ENCODE assay signal across 8 cellular contexts in genomic region chrX:42273387-42273786, GRCh38.
"Had no signal": no experiment of that assay in that cellular context is flagged by ENCODE, and none has a peak within 500 bp of the region (broad histone marks: within the 10 kb centered on the region; RNA-seq: fewer than 3 reads in every experiment).

No MANE protein-coding gene starts in this region.

- FAIRE-seq: HTR-8/SVneo, K562 had no signal

- H3K4me1 ChIP-seq: HAP-1 had no signal

- H3K27ac ChIP-seq: GM23248 had no signal

- H3K27ac Mint-ChIP-seq: HFFc6 had no signal

- H3K36me3 ChIP-seq: HAP-1 had no signal

- DNase-seq: GM23248, GOT3, H7, HFFc6, IMR-90 had no signal

- H3K4me3 Mint-ChIP-seq: HFFc6 had no signal

- H3K9me3 ChIP-seq: HAP-1 had no signal

- H2AFZ ChIP-seq: GM23248 had no signal

- H3K9ac ChIP-seq: GM23248 had no signal

- H3K4me3 ChIP-seq: GM23248, HAP-1, K562 had no signal
